Comparison of ENCODE assay signal across 9 cellular contexts in genomic region chr5:16727937-16728336, GRCh38.
A peak's percentile ranks its signal among the peaks of the same experiment; 100 is the strongest.
DNase-seq lines count a peak whose midpoint lies in the region; ATAC-seq and TF ChIP-seq lines count a peak whose summit lies in the region.
"Had no signal": no experiment of that assay in that cellular context is flagged by ENCODE, and none has a peak within 500 bp of the region (broad histone marks: within the 10 kb centered on the region; RNA-seq: fewer than 3 reads in every experiment).

No MANE protein-coding gene starts in this region.

- H3K36me3 ChIP-seq in gastrocnemius medialis (no peaks in the 10 kb centered on the region), vagina (no peaks in the 10 kb centered on the region)

- TF ChIP-seq CTCF in gastrocnemius medialis (IDR thresholded peaks at IDR 0.05 in 4 of 5, conservative IDR thresholded peaks at IDR 0.05 in 1 of 5) (no peak), vagina (IDR thresholded peaks at IDR 0.05) (no peak)

- TF ChIP-seq POLR2A in gastrocnemius medialis (IDR thresholded peaks at IDR 0.05) (no peak), vagina (IDR thresholded peaks at IDR 0.05) (no peak)

- intact Hi-C loops in left ventricle myocardium superior (cut with micrococcal nuclease), result no loop called here
- intact Hi-C loops in gastrocnemius medialis (cut with DNase I; ENCODE audit: low total_unique reads), result no loop called here
- intact Hi-C loops in vagina (cut with DNase I), result no loop called here

- H3K27ac ChIP-seq in gastrocnemius medialis (peak overlapping the region in 2 of 4 donors; percentile 25 to 43), vagina (no peak overlapping the region)

- in situ Hi-C loops in gastrocnemius medialis (cut with MboI; ENCODE audit: low sequenced_read_pairs in 4 of 4), result no loop called here

- H3K27me3 ChIP-seq in gastrocnemius medialis (no peaks in the 10 kb centered on the region), vagina (no peaks in the 10 kb centered on the region)

- peak; percentile 88 for DNase-seq in NCI-H774 (lab: John Stamatoyannopoulos, UW)
- DNase-seq in left ventricle myocardium superior, result peak; percentile 33
- DNase-seq in gastrocnemius medialis, result peak; percentile 26 to 36
- no peak for DNase-seq in glomerular visceral epithelial cell (ENCODE audit: extremely low spot score)
- no peak for DNase-seq in vagina (ENCODE audit: extremely low spot score in 2 of 2)
- DNase-seq: activated CD8-positive, alpha-beta memory T cell treated with anti-CD3 and anti-CD28 coated beads for 24 hours had no signal

- ATAC-seq in HG03342 (IDR thresholded peaks at IDR 0.05; ENCODE audit: unreplicated experiment) (peak; percentile 54), left ventricle myocardium superior (peak; percentile 60), gastrocnemius medialis (peak; percentile 71 to 73), HG02973 (IDR thresholded peaks at IDR 0.05; ENCODE audit: unreplicated experiment) (no peak), HG02759 (IDR thresholded peaks at IDR 0.05; ENCODE audit: unreplicated experiment) (no peak)

- H3K9me3 ChIP-seq in gastrocnemius medialis, result no peaks in the 10 kb centered on the region
- H3K9me3 ChIP-seq in vagina, result no peaks in the 10 kb centered on the region

- H3K4me1 ChIP-seq in gastrocnemius medialis, result peaks cover 12 to 16% of the 10 kb centered on the region in 2 donors
- peaks cover 7% of the 10 kb centered on the region for H3K4me1 ChIP-seq in vagina

- H3K4me3 ChIP-seq in gastrocnemius medialis (no peak overlapping the region), vagina (no peak overlapping the region)

Comparison
In these comparisons a context has a peak if more than half of its experiments do, and no peak if none do; other contexts are left out.
1. ATAC-seq: peak in HG03342 (single experiment), left ventricle myocardium superior (single experiment) and gastrocnemius medialis (2 of 2); none in HG02973 (single experiment) and HG02759 (single experiment).
2. DNase-seq: peak in NCI-H774 (single experiment), left ventricle myocardium superior (single experiment) and gastrocnemius medialis (2 of 2); none in glomerular visceral epithelial cell (single experiment) and vagina (0 of 2).